ENCODE assay signal across 13 cellular contexts in the genomic region with DNA sequence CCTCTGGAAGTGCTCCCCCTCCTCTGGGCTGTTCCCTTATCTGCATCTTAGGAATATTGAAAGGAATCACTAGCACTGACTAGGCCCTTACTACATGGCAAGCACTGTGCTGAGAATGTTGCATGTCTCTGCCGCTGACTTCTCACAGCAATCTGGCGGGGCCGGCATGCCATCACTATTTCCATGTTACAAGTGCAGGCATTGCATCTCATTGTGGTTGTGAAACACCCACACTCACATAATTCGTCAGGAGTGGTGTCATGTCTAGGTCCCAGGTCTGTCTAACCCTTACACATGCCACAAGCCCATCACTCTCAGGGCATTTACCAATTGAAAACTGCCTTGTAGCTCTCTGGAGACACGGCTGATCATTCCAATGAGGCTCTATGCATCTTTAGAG. TPM values are rescaled to one million over a fixed set of nuclear protein-coding genes. Genes with fewer than 3 reads are reported as not detected.
DNase-seq lines count a peak whose midpoint lies in the region; ATAC-seq and TF ChIP-seq lines count a peak whose summit lies in the region.
"Had no signal": no experiment of that assay in that cellular context is flagged by ENCODE, and none has a peak within 500 bp of the region (broad histone marks: within the 10 kb centered on the region; RNA-seq: fewer than 3 reads in every experiment).

No MANE protein-coding gene starts in this region.

- H3K9ac ChIP-seq in PC-3 (ENCODE audit: low read length): no peak overlapping the region

- no peaks in the 10 kb centered on the region for H3K79me2 ChIP-seq in PC-3 (ENCODE audit: low read length)

- no peaks in the 10 kb centered on the region for H3F3A ChIP-seq in PC-3 (ENCODE audit: low read length, unreplicated experiment)

- intact Hi-C loops in activated T-helper 1 cell treated with anti-CD3 and anti-CD28 coated beads, Interleukin-12 subunit alpha, Interleukin-12 subunit beta, Interleukin-2, Interleukin-4 antibody, amounts not matched to agents 30 ng/mL and 10 ng/mL and 1 ng/mL, durations not matched to agents 14 hours and 24 hours and 36 hours (cut with micrococcal nuclease): loop anchor here (1.0 kb wide), 3 partner anchors 8 to 13 kb away; a partner anchor contains a TSS
- intact Hi-C loops in spleen (cut with DNase I; ENCODE audit: low total_unique reads) (no loop called here), PC-3 (cut with micrococcal nuclease) (no loop called here)

- no peaks in the 10 kb centered on the region for H4K20me1 ChIP-seq in PC-3 (ENCODE audit: low read length)

- peak overlapping the region; percentile 80 for H3K4me3 Mint-ChIP-seq in activated T-helper 1 cell treated with anti-CD3 and anti-CD28 coated beads, Interleukin-12 subunit alpha, Interleukin-12 subunit beta, Interleukin-2, Interleukin-4 antibody, amounts not matched to agents 30 ng/mL and 10 ng/mL and 1 ng/mL, durations not matched to agents 14 hours and 24 hours and 36 hours

- 48 to 83% (median 65%) methylated on average over 5 of the region's 5 CpGs for WGBS in spleen, 5 donors

- H3K4me1 Mint-ChIP-seq in activated T-helper 1 cell treated with anti-CD3 and anti-CD28 coated beads, Interleukin-12 subunit alpha, Interleukin-12 subunit beta, Interleukin-2, Interleukin-4 antibody, amounts not matched to agents 30 ng/mL and 10 ng/mL and 1 ng/mL, durations not matched to agents 14 hours and 24 hours and 36 hours (ENCODE audit: low read depth): peaks cover 95% of the 10 kb centered on the region

- H3K9me3 Mint-ChIP-seq in activated T-helper 1 cell treated with anti-CD3 and anti-CD28 coated beads, Interleukin-12 subunit alpha, Interleukin-12 subunit beta, Interleukin-2, Interleukin-4 antibody, amounts not matched to agents 30 ng/mL and 10 ng/mL and 1 ng/mL, durations not matched to agents 14 hours and 24 hours and 36 hours: no peaks in the 10 kb centered on the region

- DNase-seq in stimulated activated naive CD4-positive, alpha-beta T cell treated with Interleukin-2 at 50 U/mL for 16 hours (lab: John Stamatoyannopoulos, UW): peak; percentile 77
- no peak for DNase-seq in stimulated activated naive CD4-positive, alpha-beta T cell (lab: John Stamatoyannopoulos, UW)
- no peak for DNase-seq in activated T-helper 1 cell treated with anti-CD3 and anti-CD28 coated beads, Interleukin-12 subunit alpha, Interleukin-12 subunit beta, Interleukin-2, Interleukin-4 antibody, amounts not matched to agents 30 ng/mL and 10 ng/mL and 1 ng/mL, durations not matched to agents 14 hours and 24 hours and 36 hours (ENCODE audit: low spot score)
- DNase-seq in spleen (no peak), PC-3 (no peak), retina (no peak)
- DNase-seq: NCI-H1105 treated with DMSO at 0.1 percent for 48 hours, NCI-H526 treated with DMSO at 0.1 percent for 48 hours, sigmoid colon, substantia nigra had no signal

- peaks cover 6% of the 10 kb centered on the region for H3K36me3 Mint-ChIP-seq in activated T-helper 1 cell treated with anti-CD3 and anti-CD28 coated beads, Interleukin-12 subunit alpha, Interleukin-12 subunit beta, Interleukin-2, Interleukin-4 antibody, amounts not matched to agents 30 ng/mL and 10 ng/mL and 1 ng/mL, durations not matched to agents 14 hours and 24 hours and 36 hours (ENCODE audit: low read depth)

- H3K9me2 ChIP-seq in PC-3 (replicated peaks; ENCODE audit: low read length): no peaks in the 10 kb centered on the region

- H3K4me3 ChIP-seq in spleen (no peak overlapping the region), PC-3 (ENCODE audit: low read length) (no peak overlapping the region)
- H3K4me3 ChIP-seq: sigmoid colon had no signal

- peaks cover 24 to 86% (median 71%) of the 10 kb centered on the region in 6 donors for H3K4me1 ChIP-seq in spleen
- H3K4me1 ChIP-seq in PC-3 (ENCODE audit: insufficient read depth, low read length): no peaks in the 10 kb centered on the region; the same call in 1 of the 2 replicates
- H3K4me1 ChIP-seq: sigmoid colon had no signal

- peak overlapping the region; percentile 97 for H3K27ac Mint-ChIP-seq in activated T-helper 1 cell treated with anti-CD3 and anti-CD28 coated beads, Interleukin-12 subunit alpha, Interleukin-12 subunit beta, Interleukin-2, Interleukin-4 antibody, amounts not matched to agents 30 ng/mL and 10 ng/mL and 1 ng/mL, durations not matched to agents 14 hours and 24 hours and 36 hours

- peak overlapping the region in 5 of 8 donors; percentile 75 to 82 (median 81) for H3K27ac ChIP-seq in spleen
- no peak overlapping the region for H3K27ac ChIP-seq in PC-3 (ENCODE audit: low read length)
- H3K27ac ChIP-seq: sigmoid colon had no signal

- CTCF ChIA-PET in PC-3 (lab: Charles Lee): no interaction called here

- TF ChIP-seq CTCF in spleen (IDR thresholded peaks at IDR 0.05 in 8 of 11, conservative IDR thresholded peaks at IDR 0.05 in 3 of 11) (no peak), PC-3 (conservative IDR thresholded peaks at IDR 0.05; ENCODE audit: low read depth, low read length) (no peak)

- BruUV-seq in PC-3 (replicated peaks; lab: Mats Ljungman, UMichigan): no TSS peak

- H3K9me3 ChIP-seq in spleen (no peaks in the 10 kb centered on the region), PC-3 (ENCODE audit: low read length) (no peaks in the 10 kb centered on the region)
- H3K9me3 ChIP-seq: sigmoid colon had no signal

- no peaks in the 10 kb centered on the region for H3K27me3 ChIP-seq in spleen (replicated peaks in 1 of 7)
- H3K27me3 ChIP-seq in PC-3 (ENCODE audit: low read length): peaks cover 8% of the 10 kb centered on the region; the same call in 1 of the 2 replicates
- H3K27me3 ChIP-seq: sigmoid colon had no signal

- H3K4me2 ChIP-seq in PC-3 (ENCODE audit: low read length): no peak overlapping the region

- H2AFZ ChIP-seq in PC-3 (ENCODE audit: low read length): no peak overlapping the region

- H3K27me3 Mint-ChIP-seq in activated T-helper 1 cell treated with anti-CD3 and anti-CD28 coated beads, Interleukin-12 subunit alpha, Interleukin-12 subunit beta, Interleukin-2, Interleukin-4 antibody, amounts not matched to agents 30 ng/mL and 10 ng/mL and 1 ng/mL, durations not matched to agents 14 hours and 24 hours and 36 hours (ENCODE audit: insufficient read depth): no peaks in the 10 kb centered on the region

- TF ChIP-seq POLR2A in spleen (IDR thresholded peaks at IDR 0.05): no peak

- POLR2A ChIA-PET in PC-3 (lab: Charles Lee; ENCODE audit: unreplicated experiment): no interaction called here

- H3K36me3 ChIP-seq in spleen: no peaks in the 10 kb centered on the region
- H3K36me3 ChIP-seq in PC-3 (ENCODE audit: low read depth, low read length): no peaks in the 10 kb centered on the region
- H3K36me3 ChIP-seq: sigmoid colon had no signal

- ATAC-seq in GM18511 (IDR thresholded peaks at IDR 0.05; ENCODE audit: unreplicated experiment): no peak
- no peak for ATAC-seq in PC-3
- no peak for ATAC-seq in GM19455 (IDR thresholded peaks at IDR 0.05; ENCODE audit: unreplicated experiment)

RNA-seq across cellular contexts. Expression of a gene that starts 8.5 kb away (rescaled TPM):
- total RNA-seq in activated T-helper 1 cell treated with anti-CD3 and anti-CD28 coated beads, Interleukin-12 subunit alpha, Interleukin-12 subunit beta, Interleukin-2, Interleukin-4 antibody, amounts not matched to agents 30 ng/mL and 10 ng/mL and 1 ng/mL, durations not matched to agents 14 hours and 24 hours and 36 hours: 1,237 and 1,254 TPM in 2 replicates
- total RNA-seq in spleen (10 to 100 TPM in 5 of 7 donors, 1 to 10 TPM in 2; 3.5 to 78.7 (median 22.8) TPM), PC-3 (2014; rRNA removed) (not detected in 2 replicates)
- 1 to 10 TPM; 5.0 to 9.7 (median 5.6) TPM for polyA plus RNA-seq in spleen
- total RNA-seq: SK-MEL-5 had no signal

RNA-seq across cellular contexts. Expression of a gene that starts 18.2 kb away (rescaled TPM):
- 265 and 283 TPM in 2 replicates for total RNA-seq in activated T-helper 1 cell treated with anti-CD3 and anti-CD28 coated beads, Interleukin-12 subunit alpha, Interleukin-12 subunit beta, Interleukin-2, Interleukin-4 antibody, amounts not matched to agents 30 ng/mL and 10 ng/mL and 1 ng/mL, durations not matched to agents 14 hours and 24 hours and 36 hours
- total RNA-seq in spleen (100 to 1,000 TPM in 6 of 7 donors, 10 to 100 TPM in 1; 93.2 to 140 (median 120) TPM), PC-3 (2014; rRNA removed) (28.4 and 42.0 TPM in 2 replicates)
- polyA plus RNA-seq in spleen: 100 to 1,000 TPM in 1 of 3 donors, 10 to 100 TPM in 2; 63.1 to 100 (median 93.5) TPM

Comparison
In these comparisons a context has a peak if more than half of its experiments do, and no peak if none do; other contexts are left out.
1. RNA of a gene that starts 8.5 kb away (total RNA-seq): 1,237 to 1,254 TPM in activated T-helper 1 cell treated with anti-CD3 and anti-CD28 coated beads, Interleukin-12 subunit alpha, Interleukin-12 subunit beta, Interleukin-2, Interleukin-4 antibody, amounts not matched to agents 30 ng/mL and 10 ng/mL and 1 ng/mL, durations not matched to agents 14 hours and 24 hours and 36 hours; 3.5 to 78.7 TPM in spleen and not detected in PC-3; every median in the first group is over 10 times any median in the second.